ENCODE assay signal across 8 cellular contexts in genomic region chr16:54957403-54957802, GRCh38. TPM values are rescaled to one million over a fixed set of nuclear protein-coding genes. Genes with fewer than 3 reads are reported as not detected.
A peak's percentile ranks its signal among the peaks of the same experiment; 100 is the strongest.
DNase-seq lines count a peak whose midpoint lies in the region; ATAC-seq and TF ChIP-seq lines count a peak whose summit lies in the region.

No MANE protein-coding gene starts in this region.

- no peaks in the 10 kb centered on the region for H3K9me3 ChIP-seq in cardiac muscle cell (ENCODE audit: low read depth)
- H3K9me3 ChIP-seq in right atrium auricular region: no peaks in the 10 kb centered on the region
- H3K9me3 ChIP-seq in colonic mucosa: no peaks in the 10 kb centered on the region
- H3K9me3 ChIP-seq in testis: no peaks in the 10 kb centered on the region

- no peak for TF ChIP-seq POLR2A in testis (IDR thresholded peaks at IDR 0.05)

- H3K27ac ChIP-seq in cardiac muscle cell: no peak overlapping the region
- H3K27ac ChIP-seq in right atrium auricular region: no peak overlapping the region
- H3K27ac ChIP-seq in colonic mucosa: no peak overlapping the region
- no peak overlapping the region for H3K27ac ChIP-seq in testis

- DNase-seq in cardiac muscle cell (ENCODE audit: low read depth in 1 of 2, low spot score in 1 of 2): peak; percentile 24 to 29
- no peak for DNase-seq in right atrium auricular region (ENCODE audit: low spot score)
- DNase-seq in NCI-H2029 (lab: John Stamatoyannopoulos, UW): peak; percentile 2
- peak; percentile 41 for DNase-seq in colonic mucosa
- no peak for DNase-seq in testis
- no peak for DNase-seq in HuH-7.5 (ENCODE audit: low spot score)
- no peak for DNase-seq in epidermal melanocyte (ENCODE audit: insufficient read length, low spot score)

- intact Hi-C loops in colonic mucosa (cut with DNase I): no loop called here
- intact Hi-C loops in testis (cut with DNase I; ENCODE audit: low total_unique reads): no loop called here

- no peaks in the 10 kb centered on the region for H3K4me1 ChIP-seq in cardiac muscle cell (ENCODE audit: low read depth)
- H3K4me1 ChIP-seq in right atrium auricular region: no peaks in the 10 kb centered on the region
- H3K4me1 ChIP-seq in colonic mucosa: no peaks in the 10 kb centered on the region
- H3K4me1 ChIP-seq in testis: no peaks in the 10 kb centered on the region

- H3K36me3 ChIP-seq in cardiac muscle cell (no peaks in the 10 kb centered on the region), right atrium auricular region (no peaks in the 10 kb centered on the region), colonic mucosa (no peaks in the 10 kb centered on the region), testis (ENCODE audit: low read depth, missing control alignments) (no peaks in the 10 kb centered on the region)

- H3K4me3 ChIP-seq in cardiac muscle cell (no peak overlapping the region), right atrium auricular region (no peak overlapping the region), colonic mucosa (no peak overlapping the region), testis (no peak overlapping the region)

- TF ChIP-seq CTCF in cardiac muscle cell (IDR thresholded peaks at IDR 0.05; ENCODE audit: low read depth, low read length): peak; percentile 38
- peak in 1 of 2 donors; percentile 48 for TF ChIP-seq CTCF in right atrium auricular region (IDR thresholded peaks at IDR 0.05)
- TF ChIP-seq CTCF in colonic mucosa (IDR thresholded peaks at IDR 0.05): peak; percentile 28
- TF ChIP-seq CTCF in testis (IDR thresholded peaks at IDR 0.05): peak in 2 of 3 experiments; percentile 11 to 31

- ATAC-seq in HG02852 (IDR thresholded peaks at IDR 0.05; ENCODE audit: unreplicated experiment): no peak

- no peak overlapping the region for H3K9ac ChIP-seq in colonic mucosa (ENCODE audit: low read depth in 2 of 2, low read length in 2 of 2)

- no peaks in the 10 kb centered on the region for H3K27me3 ChIP-seq in cardiac muscle cell
- no peaks in the 10 kb centered on the region for H3K27me3 ChIP-seq in right atrium auricular region
- no peaks in the 10 kb centered on the region for H3K27me3 ChIP-seq in colonic mucosa
- no peaks in the 10 kb centered on the region for H3K27me3 ChIP-seq in testis

RNA-seq across cellular contexts. Expression of gene IRX5, which starts 26.7 kb away (rescaled TPM):
- total RNA-seq in cardiac muscle cell (69.1 and 93.0 TPM in 2 replicates), right atrium auricular region (1 to 10 TPM in 1 of 2 donors, under 1 TPM in 1; 0.59 to 4.1 TPM), colonic mucosa (under 1 TPM; 0.11 to 0.17 TPM), testis (1 to 10 TPM; 2.9 to 5.7 TPM)
- polyA plus RNA-seq in cardiac muscle cell (22.0 and 24.7 TPM in 2 replicates), testis (ENCODE audit: insufficient read depth, low read depth, low replicate concordance) (2.3 TPM)

Comparison
In these comparisons a context has a peak if more than half of its experiments do, and no peak if none do; other contexts are left out.
1. DNase-seq: peak in cardiac muscle cell (2 of 2), NCI-H2029 (single experiment) and colonic mucosa (single experiment); none in right atrium auricular region (single experiment), testis (single experiment), HuH-7.5 (single experiment) and epidermal melanocyte (single experiment).
2. RNA of gene IRX5, which starts 26.7 kb away (total RNA-seq): 69.1 to 93.0 TPM in cardiac muscle cell; 2.9 to 5.7 TPM in testis, 0.59 to 4.1 TPM in right atrium auricular region and 0.11 to 0.17 TPM in colonic mucosa; every median in the first group is over 10 times any median in the second.